ENCODE assay signal across 9 cellular contexts in the genomic region with DNA sequence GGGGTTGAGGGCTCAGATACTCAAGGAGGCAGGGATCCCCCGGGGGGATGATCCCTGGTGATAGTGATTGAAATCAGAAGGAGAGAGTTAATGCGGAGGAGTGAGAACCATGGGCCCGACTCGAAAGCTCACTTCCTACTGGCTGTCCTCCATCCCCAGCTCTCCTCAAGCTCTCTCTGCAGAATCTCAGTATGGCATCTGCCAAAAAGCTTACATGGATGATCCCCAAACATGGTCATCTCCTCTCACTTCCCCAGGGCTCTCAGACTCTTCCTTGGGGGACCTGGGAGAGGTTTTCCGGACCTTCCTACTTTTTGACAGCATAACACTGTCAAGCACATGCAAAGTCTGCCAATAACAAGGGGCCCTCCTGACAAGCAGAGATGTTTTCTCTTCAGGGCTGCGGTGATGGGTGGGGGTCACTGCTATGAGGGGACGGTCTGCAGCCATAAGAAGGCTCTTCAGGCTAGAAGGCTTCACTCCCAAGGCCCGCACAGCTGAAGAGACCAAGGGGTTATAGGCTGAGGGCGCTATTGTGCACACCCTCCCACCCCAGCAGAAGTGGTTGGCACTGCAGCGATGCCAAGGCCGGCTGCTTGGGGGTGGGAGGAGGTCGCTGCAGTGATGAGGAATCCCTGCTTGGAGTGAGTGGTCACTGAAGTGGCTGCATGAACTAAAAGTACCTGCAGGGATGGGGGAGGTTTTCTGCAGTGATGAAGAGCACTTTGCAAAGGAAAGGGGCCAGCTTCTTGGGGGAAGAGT. TPM values are rescaled to one million over a fixed set of nuclear protein-coding genes. Genes with fewer than 3 reads are reported as not detected.
DNase-seq lines count a peak whose midpoint lies in the region; ATAC-seq and TF ChIP-seq lines count a peak whose summit lies in the region.
"Had no signal": no experiment of that assay in that cellular context is flagged by ENCODE, and none has a peak within 500 bp of the region (broad histone marks: within the 10 kb centered on the region; RNA-seq: fewer than 3 reads in every experiment).

No MANE protein-coding gene starts in this region.

- H3K9ac ChIP-seq in iPS-20b (ENCODE audit: low read depth, low read length): no peak overlapping the region

- TF ChIP-seq CTCF in heart left ventricle (IDR thresholded peaks at IDR 0.05): no peak
- no peak for TF ChIP-seq CTCF in activated B cell treated with CpG ODN at 0.5 μM for 24 hours (IDR thresholded peaks at IDR 0.05)
- no peak for TF ChIP-seq CTCF in type B pancreatic cell (conservative IDR thresholded peaks at IDR 0.05)

- H3K4me1 Mint-ChIP-seq in activated B cell treated with CpG ODN at 0.5 μM for 24 hours: peaks cover 15% of the 10 kb centered on the region
- peaks cover 7% of the 10 kb centered on the region for H3K4me1 Mint-ChIP-seq in type B pancreatic cell (ENCODE audit: unreplicated experiment)

- CTCF ChIA-PET in activated B cell treated with CpG ODN at 0.5 μM for 24 hours (lab: Charles Lee): interaction anchor here (0.6 to 3.0 kb wide), 12 partner anchors 9 to 285 kb away, joined by 3 to 17 read pairs (median 8); partner anchors contain the start of genes CAMK2N2 and EEF1AKMT4

- H3K9me3 Mint-ChIP-seq in activated B cell treated with CpG ODN at 0.5 μM for 24 hours (no peaks in the 10 kb centered on the region), type B pancreatic cell (no peaks in the 10 kb centered on the region)

- H3K27ac Mint-ChIP-seq in activated B cell treated with CpG ODN at 0.5 μM for 24 hours (no peak overlapping the region), type B pancreatic cell (no peak overlapping the region)

- H3K36me3 ChIP-seq in heart left ventricle (no peaks in the 10 kb centered on the region), iPS-20b (ENCODE audit: insufficient read depth, low read depth, low read length) (no peaks in the 10 kb centered on the region)

- intact Hi-C loops in heart left ventricle (cut with DNase I) (no loop called here), Right ventricle myocardium inferior (cut with DNase I) (no loop called here), activated B cell treated with CpG ODN at 0.5 μM for 24 hours (cut with micrococcal nuclease) (loop anchor here (1.0 to 5.0 kb wide), 7 partner anchors 34 to 314 kb away; partner anchors contain the start of genes AP2M1, CAMK2N2, EIF2B5 and PSMD2)

- H3K36me3 Mint-ChIP-seq in activated B cell treated with CpG ODN at 0.5 μM for 24 hours (ENCODE audit: low read depth) (no peaks in the 10 kb centered on the region), type B pancreatic cell (no peaks in the 10 kb centered on the region)

- ATAC-seq in heart left ventricle (no peak), Right ventricle myocardium inferior (no peak), activated B cell treated with CpG ODN at 0.5 μM for 24 hours (ENCODE audit: low read depth) (no peak)

- H3K4me3 Mint-ChIP-seq in activated B cell treated with CpG ODN at 0.5 μM for 24 hours: peak overlapping the region; percentile 77
- peak overlapping the region; percentile 73 for H3K4me3 Mint-ChIP-seq in type B pancreatic cell

- DNase-seq in heart left ventricle (no peak), Right ventricle myocardium inferior (ENCODE audit: missing footprints) (no peak), activated B cell treated with CpG ODN at 0.5 μM for 24 hours (no peak), type B pancreatic cell (ENCODE audit: extremely low spot score, unreplicated experiment) (no peak), NOMO-1 (lab: John Stamatoyannopoulos, UW; ENCODE audit: unreplicated experiment in 2 of 2) (no peak), NCI-H2029 treated with DMSO at 0.1 percent for 48 hours (lab: John Stamatoyannopoulos, UW) (no peak), NCI-H1417 treated with DMSO at 0.1 percent for 48 hours (lab: John Stamatoyannopoulos, UW) (no peak)

- H3K9me3 ChIP-seq in heart left ventricle (no peaks in the 10 kb centered on the region), iPS-20b (ENCODE audit: insufficient read depth, low read depth, low read length) (no peaks in the 10 kb centered on the region)

- peak overlapping the region in 8 of 12 donors; percentile 19 to 64 (median 54) for H3K4me3 ChIP-seq in heart left ventricle
- H3K4me3 ChIP-seq in iPS-20b (ENCODE audit: low read length): peak overlapping the region; percentile 62; the same call in 1 of the 2 replicates

- H3K4me1 ChIP-seq in heart left ventricle (peaks cover 0 to 22% (median 12%) of the 10 kb centered on the region in 12 donors), iPS-20b (ENCODE audit: insufficient read depth, low read length) (no peaks in the 10 kb centered on the region)

- H3K27ac ChIP-seq in heart left ventricle: no peak overlapping the region
- no peak overlapping the region for H3K27ac ChIP-seq in iPS-20b (ENCODE audit: low read length)

- WGBS in heart left ventricle, 4 donors: 29 to 49% (median 35%) methylated on average over 10 to 12 of the region's 12 CpGs

- no peak for TF ChIP-seq POLR2A in heart left ventricle (IDR thresholded peaks at IDR 0.05)

- H3K27me3 Mint-ChIP-seq in activated B cell treated with CpG ODN at 0.5 μM for 24 hours (peaks cover 48% of the 10 kb centered on the region), type B pancreatic cell (peaks cover 75% of the 10 kb centered on the region)

- POLR2A ChIA-PET in activated B cell treated with CpG ODN at 0.5 μM for 24 hours (lab: Charles Lee): interaction anchor here (0.6 to 1.0 kb wide), 2 partner anchors 21 to 109 kb away, joined by 3 to 5 read pairs; partner anchors contain the start of gene EEF1AKMT4

- H3K27me3 ChIP-seq in heart left ventricle (peaks cover 20 to 69% (median 32%) of the 10 kb centered on the region in 9 donors), iPS-20b (ENCODE audit: insufficient read depth, low read length) (peaks cover 79% of the 10 kb centered on the region)

RNA-seq across cellular contexts. Expression of gene VWA5B2, which starts 0.8 kb away (rescaled TPM):
- total RNA-seq in heart left ventricle: not detected
- under 1 TPM in 1 of 2 donors, not detected in 1; 0.11 TPM for polyA plus RNA-seq in heart left ventricle
- not detected for total RNA-seq in Right ventricle myocardium inferior
- total RNA-seq in activated B cell treated with CpG ODN at 0.5 μM for 24 hours: 0.42 and 0.76 TPM in 2 replicates
- 23.7 and 38.7 TPM in 2 replicates for total RNA-seq in type B pancreatic cell (ENCODE audit: low replicate concordance)
- total RNA-seq: fibroblast of villous mesenchyme had no signal

RNA-seq across cellular contexts. Expression of gene ALG3, which starts 20.2 kb away (rescaled TPM):
- 10 to 100 TPM; 10.9 to 49.1 (median 17.0) TPM for total RNA-seq in heart left ventricle
- polyA plus RNA-seq in heart left ventricle: 10 to 100 TPM; 15.5 to 68.1 TPM
- 18.4 TPM for total RNA-seq in Right ventricle myocardium inferior
- total RNA-seq in activated B cell treated with CpG ODN at 0.5 μM for 24 hours: 33.8 and 34.0 TPM in 2 replicates
- total RNA-seq in type B pancreatic cell (ENCODE audit: low replicate concordance): 55.7 and 55.8 TPM in 2 replicates

RNA-seq across cellular contexts. Expression of gene EEF1AKMT4, which starts 20.9 kb away (rescaled TPM):
- 1 to 10 TPM in 7 of 9 donors, under 1 TPM in 2; 0.66 to 4.2 (median 2.1) TPM for total RNA-seq in heart left ventricle
- 10 to 100 TPM in 1 of 2 donors, 1 to 10 TPM in 1; 1.9 to 16.7 TPM for polyA plus RNA-seq in heart left ventricle
- 1.7 TPM for total RNA-seq in Right ventricle myocardium inferior
- 1.9 and 2.9 TPM in 2 replicates for total RNA-seq in activated B cell treated with CpG ODN at 0.5 μM for 24 hours
- total RNA-seq in type B pancreatic cell (ENCODE audit: low replicate concordance): 6.4 and 10.2 TPM in 2 replicates

RNA-seq across cellular contexts. Expression of gene CAMK2N2, which starts 32.8 kb away (rescaled TPM):
- total RNA-seq in heart left ventricle: under 1 TPM in 4 of 9 donors, not detected in 5; 0.17 to 0.37 (median 0.29) TPM
- under 1 TPM in 1 of 2 donors, not detected in 1; 0.14 TPM for polyA plus RNA-seq in heart left ventricle
- not detected for total RNA-seq in Right ventricle myocardium inferior
- total RNA-seq in activated B cell treated with CpG ODN at 0.5 μM for 24 hours: not detected in 2 replicates
- total RNA-seq in type B pancreatic cell (ENCODE audit: low replicate concordance): 1.9 TPM in 2 replicates
- total RNA-seq: fibroblast of villous mesenchyme had no signal

RNA-seq across cellular contexts. Expression of gene ABCF3, which starts 42.6 kb away (rescaled TPM):
- 10 to 100 TPM; 58.2 to 81.9 (median 69.2) TPM for total RNA-seq in heart left ventricle
- 10 to 100 TPM; 63.4 to 80.5 TPM for polyA plus RNA-seq in heart left ventricle
- 68.2 TPM for total RNA-seq in Right ventricle myocardium inferior
- 78.0 and 86.7 TPM in 2 replicates for total RNA-seq in activated B cell treated with CpG ODN at 0.5 μM for 24 hours
- 72.3 and 74.3 TPM in 2 replicates for total RNA-seq in type B pancreatic cell (ENCODE audit: low replicate concordance)

Comparison
In these comparisons a context has a peak if more than half of its experiments do, and no peak if none do; other contexts are left out.
1. RNA of gene VWA5B2, which starts 0.8 kb away (total RNA-seq): 23.7 to 38.7 TPM in type B pancreatic cell; 0.42 to 0.76 TPM in activated B cell treated with CpG ODN at 0.5 μM for 24 hours, not detected in heart left ventricle and not detected in Right ventricle myocardium inferior (single experiment); every median in the first group is over 10 times any median in the second.